In the genomic region with DNA sequence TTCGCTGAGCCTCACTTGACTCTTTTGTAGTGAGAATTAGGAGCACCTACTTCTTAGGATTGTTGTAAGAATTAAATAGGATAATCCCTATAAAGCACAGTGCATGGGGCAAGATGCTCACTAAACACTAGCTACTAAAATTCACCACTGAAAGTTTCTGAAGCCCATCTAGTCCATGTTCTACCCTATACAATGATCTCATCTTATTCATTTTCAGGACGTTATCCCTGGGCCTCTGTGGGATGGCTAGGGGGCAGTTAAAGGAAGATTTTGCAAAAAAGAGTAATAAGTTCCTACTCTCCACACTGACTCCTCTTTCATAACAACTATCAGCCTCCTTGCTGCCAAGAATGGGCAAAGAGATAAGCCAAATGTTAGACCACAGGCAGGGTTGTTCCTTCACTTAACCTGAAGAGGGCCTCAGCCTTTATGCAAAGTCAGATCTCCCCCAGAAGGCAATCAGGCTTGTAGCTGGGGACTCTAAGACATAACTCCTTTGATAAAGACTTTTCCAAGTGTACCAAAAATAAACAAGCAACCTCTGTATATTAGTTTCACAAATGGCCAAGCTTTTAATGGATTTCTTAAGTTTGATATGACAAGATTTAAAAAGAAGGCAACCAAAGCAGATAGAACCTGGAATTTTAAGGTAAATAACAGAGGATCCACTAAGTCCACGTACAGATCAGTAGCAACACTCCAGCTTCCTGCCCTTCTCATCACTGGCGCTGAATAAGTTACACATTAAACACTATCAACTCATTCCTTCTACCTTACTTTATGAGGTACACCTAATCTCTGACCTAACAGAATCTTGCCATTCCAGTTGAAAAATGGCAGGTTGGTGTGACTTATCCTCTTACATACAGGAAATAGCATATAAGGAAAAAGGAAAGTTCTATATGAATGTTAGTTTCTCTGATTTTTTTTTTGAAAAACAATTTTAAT, we compare ENCODE assay signal across 8 cellular contexts. TPM values are rescaled to one million over a fixed set of nuclear protein-coding genes. Genes with fewer than 3 reads are reported as not detected.
DNase-seq lines count a peak whose midpoint lies in the region; ATAC-seq and TF ChIP-seq lines count a peak whose summit lies in the region.

No MANE protein-coding gene starts in this region.

- intact Hi-C loops in transverse colon (cut with DNase I; ENCODE audit: low total_unique reads), result no loop called here

- peaks cover 17% of the 10 kb centered on the region for H3K36me3 Mint-ChIP-seq in activated naive CD8-positive, alpha-beta T cell treated with anti-CD3 and anti-CD28 coated beads, Interleukin-2, amount 50 U/mL, for 24 hours (ENCODE audit: low read depth)

- no peaks in the 10 kb centered on the region for H3K27me3 Mint-ChIP-seq in activated naive CD8-positive, alpha-beta T cell treated with anti-CD3 and anti-CD28 coated beads, Interleukin-2, amount 50 U/mL, for 24 hours

- peak overlapping the region; percentile 89 for H3K27ac Mint-ChIP-seq in activated naive CD8-positive, alpha-beta T cell treated with anti-CD3 and anti-CD28 coated beads, Interleukin-2, amount 50 U/mL, for 24 hours

- in situ Hi-C loops in transverse colon (cut with MboI; ENCODE audit: low pct_ligation_motif_present in 1 of 4, low pct_unique_long_range_greater_than_20kb in 1 of 4, low sequenced_read_pairs in 3 of 4), result loop anchor here in 1 of 4 donors (25.0 kb wide), 1 partner anchor 187 kb away; the partner anchor contains the start of gene SLC25A15

- no peaks in the 10 kb centered on the region for H3K4me1 ChIP-seq in iPS DF 6.9 (ENCODE audit: control insufficient read depth, insufficient read depth, low read length)
- H3K4me1 ChIP-seq in transverse colon, result peaks cover 42 to 89% (median 64%) of the 10 kb centered on the region in 4 donors

- DNase-seq in AG20443 (ENCODE audit: low spot score) (peak; percentile 39), NCI-H524 treated with DMSO at 0.1 percent for 48 hours (lab: John Stamatoyannopoulos, UW) (peak; percentile 0), iPS DF 6.9 (ENCODE audit: low read depth, low spot score) (peak; percentile 35), transverse colon (peak; percentile 20), NCI-H2107 treated with DMSO at 0.1 percent for 48 hours (lab: John Stamatoyannopoulos, UW; ENCODE audit: unreplicated experiment) (no peak)
- DNase-seq in activated naive CD8-positive, alpha-beta T cell treated with anti-CD3 and anti-CD28 coated beads, Interleukin-2, amount 50 U/mL, for 24 hours, result no peak

- TF ChIP-seq POLR2A in transverse colon (IDR thresholded peaks at IDR 0.05), result no peak

- WGBS in iPS DF 6.9 (ENCODE audit: insufficient coverage, insufficient read length), result no CpG with 5 or more reads among the region's 4 CpGs
- 30 to 37% methylated on average over 4 of the region's 4 CpGs for WGBS in transverse colon (ENCODE audit: low coverage in 1 of 2), 2 donors

- H3K4me3 Mint-ChIP-seq in activated naive CD8-positive, alpha-beta T cell treated with anti-CD3 and anti-CD28 coated beads, Interleukin-2, amount 50 U/mL, for 24 hours, result peak overlapping the region; percentile 49

- TF ChIP-seq EP300 in transverse colon (IDR thresholded peaks at IDR 0.05; ENCODE audit: low read depth), result no peak

- peak in 4 of 5 experiments; percentile 34 to 53 (median 46) for TF ChIP-seq CTCF in transverse colon (IDR thresholded peaks at IDR 0.05)

- ATAC-seq in GM18498 (IDR thresholded peaks at IDR 0.05; ENCODE audit: unreplicated experiment) (peak; percentile 78), HG02798 (IDR thresholded peaks at IDR 0.05; ENCODE audit: poor library complexity, unreplicated experiment) (peak; percentile 82)
- peak; percentile 93 for ATAC-seq in activated naive CD8-positive, alpha-beta T cell treated with anti-CD3 and anti-CD28 coated beads, Interleukin-2, amount 50 U/mL, for 24 hours

- no peak overlapping the region for H3K4me3 ChIP-seq in iPS DF 6.9 (ENCODE audit: low read length)
- peak overlapping the region in 1 of 4 donors; percentile 27 for H3K4me3 ChIP-seq in transverse colon

- H3K36me3 ChIP-seq in iPS DF 6.9 (ENCODE audit: control insufficient read depth, insufficient read depth, low read length), result no peaks in the 10 kb centered on the region
- H3K36me3 ChIP-seq in transverse colon, result no peaks in the 10 kb centered on the region

- H3K27ac ChIP-seq in iPS DF 6.9 (ENCODE audit: low read length) (no peak overlapping the region), transverse colon (peak overlapping the region; percentile 71 to 82 (median 78))

- no peaks in the 10 kb centered on the region for H3K27me3 ChIP-seq in iPS DF 6.9 (ENCODE audit: control insufficient read depth, insufficient read depth, low read length)
- H3K27me3 ChIP-seq in transverse colon, result no peaks in the 10 kb centered on the region

- H3K4me1 Mint-ChIP-seq in activated naive CD8-positive, alpha-beta T cell treated with anti-CD3 and anti-CD28 coated beads, Interleukin-2, amount 50 U/mL, for 24 hours, result peaks cover 96% of the 10 kb centered on the region

- H3K9me3 Mint-ChIP-seq in activated naive CD8-positive, alpha-beta T cell treated with anti-CD3 and anti-CD28 coated beads, Interleukin-2, amount 50 U/mL, for 24 hours, result no peaks in the 10 kb centered on the region

- H3K9me3 ChIP-seq in iPS DF 6.9 (ENCODE audit: control insufficient read depth, insufficient read depth, low read length) (no peaks in the 10 kb centered on the region), transverse colon (no peaks in the 10 kb centered on the region)

RNA-seq across cellular contexts. Expression of gene ELF1, which starts 44.4 kb away (rescaled TPM):
- 100 to 1,000 TPM in 3 of 4 donors, 10 to 100 TPM in 1; 38.0 to 123 (median 105) TPM for total RNA-seq in transverse colon

Comparison
In these comparisons a context has a peak if more than half of its experiments do, and no peak if none do; other contexts are left out.
1. DNase-seq: peak in AG20443 (single experiment), NCI-H524 treated with DMSO at 0.1 percent for 48 hours (single experiment), iPS DF 6.9 (single experiment) and transverse colon (single experiment); none in activated naive CD8-positive, alpha-beta T cell treated with anti-CD3 and anti-CD28 coated beads, Interleukin-2, amount 50 U/mL, for 24 hours (single experiment) and NCI-H2107 treated with DMSO at 0.1 percent for 48 hours (single experiment).
2. Peak in every context shown above with its lines, with median percentiles within 50 percentile points of each other: ATAC-seq.